In the genomic region with DNA sequence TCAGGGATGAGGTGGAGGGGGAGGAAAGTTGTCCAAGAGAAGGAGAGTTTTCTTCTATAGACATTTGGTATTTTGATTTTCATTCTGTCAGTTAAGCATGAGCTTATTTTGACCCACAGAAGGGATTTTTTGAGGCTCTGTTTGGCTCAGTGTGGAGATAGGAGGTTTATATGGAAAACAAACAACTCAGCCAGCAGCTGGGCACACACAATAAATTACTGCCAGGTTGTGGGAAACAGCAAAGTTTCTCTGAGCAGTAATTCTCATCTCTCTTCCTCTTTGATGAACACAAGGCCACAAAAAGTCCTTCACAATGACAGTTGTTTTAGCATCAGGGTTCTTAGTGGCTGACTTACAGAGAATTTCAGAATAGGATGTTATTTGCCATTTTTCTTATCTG, we compare ENCODE assay signal across 15 cellular contexts.
"Had no signal": no experiment of that assay in that cellular context is flagged by ENCODE, and none has a peak within 500 bp of the region (broad histone marks: within the 10 kb centered on the region; RNA-seq: fewer than 3 reads in every experiment).

No MANE protein-coding gene starts in this region.

- H3K4me3 Mint-ChIP-seq: activated T-cell treated with anti-CD3 and anti-CD28 coated beads, Interleukin-2, amount 50 U/mL, for 72 hours; natural killer cell treated with Interleukin-12 subunit alpha and Interleukin-12 subunit beta and Interleukin-15 and Interleukin-18, amount 100 ng/mL, for 72 hours; type B pancreatic cell had no signal

- H3K36me3 Mint-ChIP-seq: natural killer cell treated with Interleukin-12 subunit alpha and Interleukin-12 subunit beta and Interleukin-15 and Interleukin-18, amount 100 ng/mL, for 72 hours; type B pancreatic cell had no signal

- H3K9me3 Mint-ChIP-seq: type B pancreatic cell had no signal

- H3K4me2 ChIP-seq: smooth muscle cell had no signal

- H3K27ac Mint-ChIP-seq: activated T-cell treated with anti-CD3 and anti-CD28 coated beads, Interleukin-2, amount 50 U/mL, for 72 hours; natural killer cell treated with Interleukin-12 subunit alpha and Interleukin-12 subunit beta and Interleukin-15 and Interleukin-18, amount 100 ng/mL, for 72 hours; type B pancreatic cell had no signal

- H3K27me3 ChIP-seq: breast epithelium, stomach had no signal

- DNase-seq: activated CD4-positive, alpha-beta T cell treated with anti-CD3 and anti-CD28 coated beads, Interleukin-2, amount 50 U/mL, for 4 hours; activated effector memory CD4-positive, alpha-beta T cell treated with anti-CD3 and anti-CD28 coated beads, Interleukin-2, amount 50 U/mL, for 16 hours; activated naive CD4-positive, alpha-beta T cell treated with anti-CD3 and anti-CD28 coated beads, Interleukin-2, amount 50 U/mL, for 16 hours; activated T-cell treated with anti-CD3 and anti-CD28 coated beads, Interleukin-2, amount 50 U/mL, for 72 hours; cerebellar nuclear complex; cortex of kidney; head of caudate nucleus; nucleus accumbens; stimulated activated CD4-positive, alpha-beta T cell treated with anti-CD3 and anti-CD28 coated beads, Interleukin-4, amount 100 ng/mL, for 1 hour; stomach; T1000 had no signal

- H3K4me1 ChIP-seq: breast epithelium, stomach had no signal

- H3K27ac ChIP-seq: breast epithelium, stomach had no signal
